Comparison of ENCODE assay signal across 19 cellular contexts in genomic region chr5:114179134-114179533, GRCh38.
DNase-seq lines count a peak whose midpoint lies in the region; ATAC-seq and TF ChIP-seq lines count a peak whose summit lies in the region.
"Had no signal": no experiment of that assay in that cellular context is flagged by ENCODE, and none has a peak within 500 bp of the region (broad histone marks: within the 10 kb centered on the region; RNA-seq: fewer than 3 reads in every experiment).

No MANE protein-coding gene starts in this region.

- H3K9ac ChIP-seq in mesendoderm (ENCODE audit: low read length), result no peak overlapping the region

- H4K5ac ChIP-seq in mesendoderm (ENCODE audit: low read length), result no peak overlapping the region

- H2AK5ac ChIP-seq in mesendoderm (ENCODE audit: low read length), result no peak overlapping the region

- H3K27me3 ChIP-seq in left ventricle myocardium inferior (ENCODE audit: low read depth) (no peaks in the 10 kb centered on the region), mesendoderm (ENCODE audit: insufficient read depth, low read length, poor library complexity) (no peaks in the 10 kb centered on the region), brain microvascular endothelial cell (replicated peaks) (no peaks in the 10 kb centered on the region)
- H3K27me3 ChIP-seq: BE2C had no signal

- TF ChIP-seq CTCF in left ventricle myocardium inferior (IDR thresholded peaks at IDR 0.05; ENCODE audit: borderline replicate concordance), result no peak
- no peak for TF ChIP-seq CTCF in WTC11 (IDR thresholded peaks at IDR 0.05)
- no peak for TF ChIP-seq CTCF in brain microvascular endothelial cell (IDR thresholded peaks at IDR 0.05; ENCODE audit: low read depth, low read length, missing control alignments)

- no peak overlapping the region for H3K4me2 ChIP-seq in mesendoderm (ENCODE audit: low read length)

- no CpG with 5 or more reads among the region's 2 CpGs for WGBS in mesendoderm (ENCODE audit: extremely low coverage, insufficient coverage, low lambda C conversion rate)

- CTCF ChIA-PET in WTC11 (lab: Charles Lee), result no interaction called here

- peaks cover 13% of the 10 kb centered on the region for H3K4me1 Mint-ChIP-seq in WTC11
- H3K4me1 Mint-ChIP-seq: CD4-positive, CD25-positive, alpha-beta regulatory T cell; CD8-positive, alpha-beta memory T cell had no signal

- in situ Hi-C loops in brain microvascular endothelial cell (cut with HindIII; ENCODE audit: low pct_ligation_motif_present, low sequenced_read_pairs), result no loop called here

- no peak overlapping the region for H3K4ac ChIP-seq in mesendoderm (ENCODE audit: low read depth, low read length)

- no peak overlapping the region for H3K27ac Mint-ChIP-seq in WTC11
- H3K27ac Mint-ChIP-seq: CD4-positive, CD25-positive, alpha-beta regulatory T cell; CD8-positive, alpha-beta memory T cell had no signal

- POLR2A ChIA-PET in WTC11 (lab: Charles Lee), result no interaction called here

- H3K18ac ChIP-seq in mesendoderm (ENCODE audit: low read length), result no peak overlapping the region

- peaks cover 12% of the 10 kb centered on the region for H3K36me3 Mint-ChIP-seq in WTC11
- H3K36me3 Mint-ChIP-seq: CD4-positive, CD25-positive, alpha-beta regulatory T cell; CD8-positive, alpha-beta memory T cell had no signal

- H3K79me2 ChIP-seq in mesendoderm (ENCODE audit: control insufficient read depth, insufficient read depth, low read length), result no peaks in the 10 kb centered on the region

- no peak overlapping the region for H2BK120ac ChIP-seq in mesendoderm (ENCODE audit: low read depth, low read length)

- DNase-seq in left ventricle myocardium inferior, result no peak
- no peak for DNase-seq in Right ventricle myocardium inferior (ENCODE audit: missing footprints)
- no peak for DNase-seq in WTC11 (ENCODE audit: low spot score)
- peak; percentile 10 for DNase-seq in mesendoderm
- DNase-seq in cerebellar nuclear complex (lab: John Stamatoyannopoulos, UW), result no peak
- DNase-seq in brain microvascular endothelial cell, result no peak
- DNase-seq: ACHN; BE2C; C1 segment of cervical spinal cord; CD4-positive, CD25-positive, alpha-beta regulatory T cell; CD8-positive, alpha-beta memory T cell; COR-L47; DMS 273 treated with DMSO at 0.1 percent for 48 hours; DMS53; DND-41; EL had no signal

- peaks cover 29% of the 10 kb centered on the region for H3K9me3 Mint-ChIP-seq in WTC11

- H3K4me3 Mint-ChIP-seq in WTC11, result no peak overlapping the region
- H3K4me3 Mint-ChIP-seq: CD4-positive, CD25-positive, alpha-beta regulatory T cell; CD8-positive, alpha-beta memory T cell had no signal

- H3K36me3 ChIP-seq in left ventricle myocardium inferior (no peaks in the 10 kb centered on the region), mesendoderm (ENCODE audit: control insufficient read depth, insufficient read depth, low read length) (no peaks in the 10 kb centered on the region), brain microvascular endothelial cell (replicated peaks) (no peaks in the 10 kb centered on the region)
- H3K36me3 ChIP-seq: BE2C, HAP-1 had no signal

- H4K8ac ChIP-seq in mesendoderm (ENCODE audit: low read depth, low read length), result no peak overlapping the region

- H3K9me3 ChIP-seq in left ventricle myocardium inferior (replicated peaks), result peaks cover 16% of the 10 kb centered on the region
- H3K9me3 ChIP-seq: BE2C, HAP-1 had no signal

- no peaks in the 10 kb centered on the region for H3K27me3 Mint-ChIP-seq in WTC11 (ENCODE audit: low read depth)
- H3K27me3 Mint-ChIP-seq: CD4-positive, CD25-positive, alpha-beta regulatory T cell had no signal

- H2BK15ac ChIP-seq in mesendoderm (replicated peaks; ENCODE audit: low read depth), result no peak overlapping the region

- ATAC-seq in Right ventricle myocardium inferior, result no peak
- peak; percentile 32 for ATAC-seq in WTC11
- ATAC-seq: GM12878 had no signal

- H3K27ac ChIP-seq in left ventricle myocardium inferior (replicated peaks) (peak overlapping the region; percentile 4), mesendoderm (ENCODE audit: low read depth, low read length) (no peak overlapping the region), brain microvascular endothelial cell (no peak overlapping the region)
- H3K27ac ChIP-seq: HL-60 had no signal

- no peak overlapping the region for H2BK5ac ChIP-seq in mesendoderm (ENCODE audit: low read length)

- no peak overlapping the region for H3K56ac ChIP-seq in mesendoderm (ENCODE audit: low read length)

- peaks cover 20% of the 10 kb centered on the region for H3K4me1 ChIP-seq in left ventricle myocardium inferior
- no peaks in the 10 kb centered on the region for H3K4me1 ChIP-seq in mesendoderm (ENCODE audit: control insufficient read depth, low read depth, low read length)
- H3K4me1 ChIP-seq: BE2C, HAP-1 had no signal

- H3K23ac ChIP-seq in mesendoderm (ENCODE audit: low read length), result no peak overlapping the region

- intact Hi-C loops in left ventricle myocardium inferior (cut with micrococcal nuclease), result no loop called here
- intact Hi-C loops in Right ventricle myocardium inferior (cut with DNase I), result no loop called here

- no peaks in the 10 kb centered on the region for H3K79me1 ChIP-seq in mesendoderm (ENCODE audit: low read length)

- H3K4me3 ChIP-seq in left ventricle myocardium inferior (no peak overlapping the region), mesendoderm (ENCODE audit: low read length) (no peak overlapping the region), brain microvascular endothelial cell (ENCODE audit: low read depth, low read length) (no peak overlapping the region)
- H3K4me3 ChIP-seq: GM12878, HAP-1 had no signal

TF ChIP-seq in WTC11, 78 proteins besides CTCF, POLR2A, EP300 and RAD21 (continues in another document):
- TF ChIP-seq ETV6 (CRISPR knock-in tag; IDR thresholded peaks at IDR 0.05) (no peak), ZNF263 (CRISPR knock-in tag; IDR thresholded peaks at IDR 0.05; ENCODE audit: low read depth) (no peak), GABPB1 (CRISPR knock-in tag; IDR thresholded peaks at IDR 0.05) (no peak), ZNF219 (CRISPR knock-in tag; IDR thresholded peaks at IDR 0.05; ENCODE audit: borderline replicate concordance) (no peak), ELF4 (CRISPR knock-in tag; IDR thresholded peaks at IDR 0.05; ENCODE audit: low read depth) (no peak), HMGA2 (CRISPR knock-in tag; IDR thresholded peaks at IDR 0.05) (no peak), RELA (CRISPR knock-in tag; IDR thresholded peaks at IDR 0.05; ENCODE audit: borderline replicate concordance) (no peak), FOXK1 (CRISPR knock-in tag; IDR thresholded peaks at IDR 0.05) (no peak), ZNF425 (CRISPR knock-in tag; conservative IDR thresholded peaks at IDR 0.05) (no peak), EMX1 (CRISPR knock-in tag; IDR thresholded peaks at IDR 0.05) (no peak)
- TF ChIP-seq, protein P1, sequence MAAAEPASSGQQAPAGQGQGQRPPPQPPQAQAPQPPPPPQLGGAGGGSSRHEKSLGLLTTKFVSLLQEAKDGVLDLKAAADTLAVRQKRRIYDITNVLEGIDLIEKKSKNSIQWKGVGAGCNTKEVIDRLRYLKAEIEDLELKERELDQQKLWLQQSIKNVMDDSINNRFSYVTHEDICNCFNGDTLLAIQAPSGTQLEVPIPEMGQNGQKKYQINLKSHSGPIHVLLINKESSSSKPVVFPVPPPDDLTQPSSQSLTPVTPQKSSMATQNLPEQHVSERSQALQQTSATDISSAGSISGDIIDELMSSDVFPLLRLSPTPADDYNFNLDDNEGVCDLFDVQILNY (CRISPR knock-in tag; IDR thresholded peaks at IDR 0.05), result no peak
- TF ChIP-seq, protein P2, sequence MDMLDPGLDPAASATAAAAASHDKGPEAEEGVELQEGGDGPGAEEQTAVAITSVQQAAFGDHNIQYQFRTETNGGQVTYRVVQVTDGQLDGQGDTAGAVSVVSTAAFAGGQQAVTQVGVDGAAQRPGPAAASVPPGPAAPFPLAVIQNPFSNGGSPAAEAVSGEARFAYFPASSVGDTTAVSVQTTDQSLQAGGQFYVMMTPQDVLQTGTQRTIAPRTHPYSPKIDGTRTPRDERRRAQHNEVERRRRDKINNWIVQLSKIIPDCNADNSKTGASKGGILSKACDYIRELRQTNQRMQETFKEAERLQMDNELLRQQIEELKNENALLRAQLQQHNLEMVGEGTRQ (CRISPR knock-in tag; IDR thresholded peaks at IDR 0.05), result no peak
- TF ChIP-seq, protein P3, sequence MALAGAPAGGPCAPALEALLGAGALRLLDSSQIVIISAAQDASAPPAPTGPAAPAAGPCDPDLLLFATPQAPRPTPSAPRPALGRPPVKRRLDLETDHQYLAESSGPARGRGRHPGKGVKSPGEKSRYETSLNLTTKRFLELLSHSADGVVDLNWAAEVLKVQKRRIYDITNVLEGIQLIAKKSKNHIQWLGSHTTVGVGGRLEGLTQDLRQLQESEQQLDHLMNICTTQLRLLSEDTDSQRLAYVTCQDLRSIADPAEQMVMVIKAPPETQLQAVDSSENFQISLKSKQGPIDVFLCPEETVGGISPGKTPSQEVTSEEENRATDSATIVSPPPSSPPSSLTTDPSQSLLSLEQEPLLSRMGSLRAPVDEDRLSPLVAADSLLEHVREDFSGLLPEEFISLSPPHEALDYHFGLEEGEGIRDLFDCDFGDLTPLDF (CRISPR knock-in tag; IDR thresholded peaks at IDR 0.05), result no peak
